In genomic region chrY:21295211-21295610, GRCh38 we compare ENCODE assay signal across 30 cellular contexts.
"Had no signal": no experiment of that assay in that cellular context is flagged by ENCODE, and none has a peak within 500 bp of the region (broad histone marks: within the 10 kb centered on the region; RNA-seq: fewer than 3 reads in every experiment).

No MANE protein-coding gene starts in this region.

- ATAC-seq: activated CD4-positive, alpha-beta T cell treated with anti-CD3 and anti-CD28 coated beads for 36 hours; activated CD8-positive, alpha-beta memory T cell treated with anti-CD3 and anti-CD28 coated beads, Interleukin-2, amount 10 ng/mL, durations not matched to agents 7 days and 5 days; activated CD8-positive, alpha-beta T cell treated with anti-CD3 and anti-CD28 coated beads, Interleukin-2, amount 10 ng/mL, durations not matched to agents 7 days and 5 days; activated naive CD8-positive, alpha-beta T cell treated with anti-CD3 and anti-CD28 coated beads, Interleukin-2, amount 50 U/mL, for 24 hours; body of pancreas; effector memory CD8-positive, alpha-beta T cell; foreskin keratinocyte; gastrocnemius medialis; heart left ventricle had no signal

- H3K4me1 ChIP-seq: adrenal gland, body of pancreas, esophagus muscularis mucosa, foreskin keratinocyte, gastrocnemius medialis, heart left ventricle had no signal

- H3K36me3 ChIP-seq: adrenal gland, esophagus muscularis mucosa, gastrocnemius medialis, heart left ventricle had no signal

- H3K27me3 ChIP-seq: adrenal gland, body of pancreas, esophagus muscularis mucosa, foreskin keratinocyte, gastrocnemius medialis, heart left ventricle, hepatocyte had no signal

- H3K4me3 ChIP-seq: adrenal gland, body of pancreas, esophagus muscularis mucosa, gastrocnemius medialis, heart left ventricle, hepatocyte had no signal

- H3K9me3 ChIP-seq: adrenal gland, body of pancreas, esophagus muscularis mucosa, gastrocnemius medialis, heart left ventricle had no signal

- H3K27ac ChIP-seq: adrenal gland, body of pancreas, esophagus muscularis mucosa, foreskin keratinocyte, gastrocnemius medialis, heart left ventricle, hepatocyte had no signal

- DNase-seq: activated CD4-positive, alpha-beta memory T cell treated with anti-CD3 and anti-CD28 coated beads for 36 hours; activated CD4-positive, alpha-beta T cell treated with anti-CD3 and anti-CD28 coated beads for 36 hours; activated CD4-positive, alpha-beta T cell treated with anti-CD3 and anti-CD28 coated beads, Interleukin-2, amount 10 ng/mL, durations not matched to agents 24 days and 14 days; activated CD4-positive, CD25-positive, alpha-beta regulatory T cell; activated CD4-positive, CD25-positive, alpha-beta regulatory T cell treated with anti-CD3 and anti-CD28 coated beads, Interleukin-2, amount 50 U/mL, for 72 hours; activated CD8-positive, alpha-beta memory T cell treated with anti-CD3 and anti-CD28 coated beads, Interleukin-2, amount 10 ng/mL, durations not matched to agents 7 days and 5 days; activated CD8-positive, alpha-beta memory T cell treated with anti-CD3 and anti-CD28 coated beads, Interleukin-2, amount 50 U/mL, for 4 hours; activated CD8-positive, alpha-beta T cell treated with anti-CD3 and anti-CD28 coated beads, Interleukin-2, amount 10 ng/mL, durations not matched to agents 7 days and 5 days; activated effector memory CD4-positive, alpha-beta T cell treated with anti-CD3 and anti-CD28 coated beads, Interleukin-2, amount 50 U/mL, for 16 hours; activated naive CD4-positive, alpha-beta T cell treated with anti-CD3 and anti-CD28 coated beads for 36 hours; activated naive CD8-positive, alpha-beta T cell treated with anti-CD3 and anti-CD28 coated beads for 36 hours; activated naive CD8-positive, alpha-beta T cell treated with anti-CD3 and anti-CD28 coated beads, Interleukin-2, amount 50 U/mL, for 24 hours; activated T-cell treated with anti-CD3 and anti-CD28 coated beads, Interleukin-2, amount 50 U/mL, for 1 hour; activated T-cell treated with anti-CD3 and anti-CD28 coated beads, Interleukin-2, amount 50 U/mL, for 48 hours; adrenal gland; aorta; body of pancreas; caudate nucleus; cortex of kidney; dermis blood vessel endothelial cell; effector CD4-positive, alpha-beta T cell; effector memory CD8-positive, alpha-beta T cell; erythroblast; foreskin keratinocyte; gastrocnemius medialis; glutamatergic neuron; heart left ventricle; T1000 had no signal
